1 cellular context compared by ENCODE assay signal in the genomic region with DNA sequence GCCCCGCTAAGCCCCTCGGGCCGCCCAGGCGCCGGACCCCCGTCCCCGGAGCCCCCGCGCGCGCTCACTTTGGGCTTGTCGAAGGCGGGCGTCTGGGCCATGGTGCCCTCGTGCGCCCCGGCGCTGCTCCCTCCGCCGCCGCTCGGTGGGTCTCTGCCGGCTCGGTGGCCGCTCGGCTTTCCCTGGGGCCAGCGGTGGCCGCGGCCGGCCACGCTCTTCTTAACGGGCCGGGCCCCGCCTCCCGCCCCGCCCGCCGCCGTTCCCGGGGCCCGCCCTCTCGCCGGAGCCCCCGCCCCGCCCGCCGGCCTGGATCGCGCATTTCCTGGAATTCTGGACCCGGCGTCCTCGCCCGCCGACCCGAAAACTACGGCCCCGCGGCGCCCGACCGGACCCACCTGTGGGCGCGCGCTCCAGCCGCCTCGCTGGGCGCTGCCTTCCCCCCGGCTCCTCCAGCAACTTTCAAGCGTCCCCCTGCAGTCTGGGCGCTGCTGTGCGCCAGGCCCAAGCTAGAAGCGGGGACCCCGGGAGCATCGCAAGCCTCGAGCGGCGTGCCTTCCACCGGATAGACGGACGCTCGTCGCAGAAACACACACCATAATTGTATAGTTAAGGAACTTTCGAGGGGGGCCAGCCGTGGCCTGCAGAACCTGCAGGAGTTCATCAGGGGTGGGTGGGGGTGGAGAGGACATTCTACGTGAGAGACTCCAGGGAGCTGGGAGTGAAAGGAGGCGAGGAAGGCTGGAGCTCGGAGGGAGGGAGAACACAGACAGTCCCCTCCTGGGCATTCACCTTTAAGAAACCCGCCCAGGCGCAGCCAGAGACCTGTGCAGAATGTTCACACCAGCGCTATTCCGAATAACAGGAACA.
A peak's percentile ranks its signal among the peaks of the same experiment; 100 is the strongest.
TF ChIP-seq lines count a peak whose summit lies in the region.

ADA (minus strand) TSS at position 193 of the 867 bp plus-strand sequence; CDS start at position 101, 92 bp downstream.

TF ChIP-seq in HepG2, 621 proteins besides CTCF, POLR2A, EP300 and RAD21 (continued from another document and continues in another):
- TF ChIP-seq ZNF740 (CRISPR knock-in tag; IDR thresholded peaks at IDR 0.05) (no peak), SYNCRIP (IDR thresholded peaks at IDR 0.05; ENCODE audit: insufficient read depth, low read depth, low read length) (no peak), DPF2 (CRISPR knock-in tag; IDR thresholded peaks at IDR 0.05; ENCODE audit: borderline replicate concordance, low read depth) (no peak), TEAD3 (CRISPR knock-in tag; optimal IDR thresholded peaks at IDR 0.05; ENCODE audit: borderline replicate concordance) (peak; percentile 46), ZXDC (CRISPR knock-in tag; IDR thresholded peaks at IDR 0.05) (peak; percentile 73; the same call in 1 of the 2 replicates), ZNF558 (CRISPR knock-in tag; IDR thresholded peaks at IDR 0.05; ENCODE audit: borderline replicate concordance) (peak; percentile 60; the same call in 1 of the 2 replicates), ZNF383 (CRISPR knock-in tag; IDR thresholded peaks at IDR 0.05; ENCODE audit: borderline replicate concordance) (peak; percentile 60; the same call in 1 of the 2 replicates), MYNN (CRISPR knock-in tag; IDR thresholded peaks at IDR 0.05; ENCODE audit: low read depth) (no peak), ATM (IDR thresholded peaks at IDR 0.05; ENCODE audit: borderline replicate concordance) (no peak), ZMYM3 (CRISPR knock-in tag; IDR thresholded peaks at IDR 0.05) (no peak), MED8 (CRISPR knock-in tag; IDR thresholded peaks at IDR 0.05; ENCODE audit: insufficient replicate concordance) (no peak), ZFP37 (CRISPR knock-in tag; IDR thresholded peaks at IDR 0.05; ENCODE audit: borderline replicate concordance) (no peak), ZNF619 (CRISPR knock-in tag; IDR thresholded peaks at IDR 0.05) (0 out of 2 replicates have a peak, but pooled peaks have one; percentile 45), ZFP36 (IDR thresholded peaks at IDR 0.05; ENCODE audit: borderline replicate concordance, low read depth, low read length, partially characterized antibody) (no peak), ZFX (CRISPR knock-in tag; IDR thresholded peaks at IDR 0.05; ENCODE audit: low read depth) (peak; percentile 74), ZNF256 (CRISPR knock-in tag; conservative IDR thresholded peaks at IDR 0.05) (no peak), SSRP1 (CRISPR knock-in tag; IDR thresholded peaks at IDR 0.05) (no peak), ZNF761 (CRISPR knock-in tag; conservative IDR thresholded peaks at IDR 0.05) (0 out of 2 replicates have a peak, but pooled peaks have one; percentile 33), ZNF280D (CRISPR knock-in tag; IDR thresholded peaks at IDR 0.05) (peak; percentile 31; the same call in 1 of the 2 replicates), ZNF326 (CRISPR knock-in tag; IDR thresholded peaks at IDR 0.05; ENCODE audit: borderline replicate concordance) (no peak), DDIT3 (CRISPR knock-in tag; IDR thresholded peaks at IDR 0.05) (no peak), ZZZ3 (CRISPR knock-in tag; IDR thresholded peaks at IDR 0.05; ENCODE audit: borderline replicate concordance) (no peak), ZNF20 (CRISPR knock-in tag; IDR thresholded peaks at IDR 0.05) (no peak), NBN (conservative IDR thresholded peaks at IDR 0.05) (no peak), ZNF788 (CRISPR knock-in tag; IDR thresholded peaks at IDR 0.05; ENCODE audit: borderline replicate concordance) (peak; percentile 86; the same call in 1 of the 2 replicates), TRIM22 (IDR thresholded peaks at IDR 0.05) (no peak), ZFY (CRISPR knock-in tag; IDR thresholded peaks at IDR 0.05) (peak; percentile 58), ZSCAN29 (CRISPR knock-in tag; conservative IDR thresholded peaks at IDR 0.05) (no peak; the same call in 1 of the 2 replicates), ZNF777 (CRISPR knock-in tag; IDR thresholded peaks at IDR 0.05) (peak; percentile 88), NCOA1 (CRISPR knock-in tag; IDR thresholded peaks at IDR 0.05) (no peak), FOXP4 (CRISPR knock-in tag; IDR thresholded peaks at IDR 0.05) (no peak), CHD4 (IDR thresholded peaks at IDR 0.05; ENCODE audit: borderline replicate concordance, low read length) (0 out of 2 replicates have a peak, but pooled peaks have one; percentile 13)
- TF ChIP-seq, protein P1, sequence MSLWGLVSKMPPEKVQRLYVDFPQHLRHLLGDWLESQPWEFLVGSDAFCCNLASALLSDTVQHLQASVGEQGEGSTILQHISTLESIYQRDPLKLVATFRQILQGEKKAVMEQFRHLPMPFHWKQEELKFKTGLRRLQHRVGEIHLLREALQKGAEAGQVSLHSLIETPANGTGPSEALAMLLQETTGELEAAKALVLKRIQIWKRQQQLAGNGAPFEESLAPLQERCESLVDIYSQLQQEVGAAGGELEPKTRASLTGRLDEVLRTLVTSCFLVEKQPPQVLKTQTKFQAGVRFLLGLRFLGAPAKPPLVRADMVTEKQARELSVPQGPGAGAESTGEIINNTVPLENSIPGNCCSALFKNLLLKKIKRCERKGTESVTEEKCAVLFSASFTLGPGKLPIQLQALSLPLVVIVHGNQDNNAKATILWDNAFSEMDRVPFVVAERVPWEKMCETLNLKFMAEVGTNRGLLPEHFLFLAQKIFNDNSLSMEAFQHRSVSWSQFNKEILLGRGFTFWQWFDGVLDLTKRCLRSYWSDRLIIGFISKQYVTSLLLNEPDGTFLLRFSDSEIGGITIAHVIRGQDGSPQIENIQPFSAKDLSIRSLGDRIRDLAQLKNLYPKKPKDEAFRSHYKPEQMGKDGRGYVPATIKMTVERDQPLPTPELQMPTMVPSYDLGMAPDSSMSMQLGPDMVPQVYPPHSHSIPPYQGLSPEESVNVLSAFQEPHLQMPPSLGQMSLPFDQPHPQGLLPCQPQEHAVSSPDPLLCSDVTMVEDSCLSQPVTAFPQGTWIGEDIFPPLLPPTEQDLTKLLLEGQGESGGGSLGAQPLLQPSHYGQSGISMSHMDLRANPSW (CRISPR knock-in tag; IDR thresholded peaks at IDR 0.05; ENCODE audit: borderline replicate concordance): no peak
- TF ChIP-seq, protein P2, sequence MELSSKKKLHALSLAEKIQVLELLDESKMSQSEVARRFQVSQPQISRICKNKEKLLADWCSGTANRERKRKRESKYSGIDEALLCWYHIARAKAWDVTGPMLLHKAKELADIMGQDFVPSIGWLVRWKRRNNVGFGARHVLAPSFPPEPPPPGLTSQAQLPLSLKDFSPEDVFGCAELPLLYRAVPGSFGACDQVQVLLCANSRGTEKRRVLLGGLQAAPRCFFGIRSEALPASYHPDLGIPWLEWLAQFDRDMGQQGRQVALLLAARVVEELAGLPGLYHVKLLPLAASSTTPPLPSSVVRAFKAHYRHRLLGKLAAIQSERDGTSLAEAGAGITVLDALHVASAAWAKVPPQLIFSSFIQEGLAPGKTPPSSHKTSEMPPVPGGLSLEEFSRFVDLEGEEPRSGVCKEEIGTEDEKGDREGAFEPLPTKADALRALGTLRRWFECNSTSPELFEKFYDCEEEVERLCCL (CRISPR knock-in tag; IDR thresholded peaks at IDR 0.05; ENCODE audit: borderline replicate concordance): 0 out of 2 replicates have a peak, but pooled peaks have one; percentile 26
- TF ChIP-seq, protein P3, sequence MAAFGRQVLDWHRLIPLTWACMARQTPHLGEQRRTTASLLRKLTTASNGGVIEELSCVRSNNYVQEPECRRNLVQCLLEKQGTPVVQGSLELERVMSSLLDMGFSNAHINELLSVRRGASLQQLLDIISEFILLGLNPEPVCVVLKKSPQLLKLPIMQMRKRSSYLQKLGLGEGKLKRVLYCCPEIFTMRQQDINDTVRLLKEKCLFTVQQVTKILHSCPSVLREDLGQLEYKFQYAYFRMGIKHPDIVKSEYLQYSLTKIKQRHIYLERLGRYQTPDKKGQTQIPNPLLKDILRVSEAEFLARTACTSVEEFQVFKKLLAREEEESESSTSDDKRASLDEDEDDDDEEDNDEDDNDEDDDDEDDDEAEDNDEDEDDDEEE (CRISPR knock-in tag; IDR thresholded peaks at IDR 0.05): peak; percentile 85; the same call in 1 of the 2 replicates
- TF ChIP-seq, protein P4, sequence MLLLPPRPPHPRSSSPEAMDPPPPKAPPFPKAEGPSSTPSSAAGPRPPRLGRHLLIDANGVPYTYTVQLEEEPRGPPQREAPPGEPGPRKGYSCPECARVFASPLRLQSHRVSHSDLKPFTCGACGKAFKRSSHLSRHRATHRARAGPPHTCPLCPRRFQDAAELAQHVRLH (CRISPR knock-in tag; IDR thresholded peaks at IDR 0.05; ENCODE audit: borderline replicate concordance, low read depth): 0 out of 2 replicates have a peak, but pooled peaks have one; percentile 10
- TF ChIP-seq, protein P5, sequence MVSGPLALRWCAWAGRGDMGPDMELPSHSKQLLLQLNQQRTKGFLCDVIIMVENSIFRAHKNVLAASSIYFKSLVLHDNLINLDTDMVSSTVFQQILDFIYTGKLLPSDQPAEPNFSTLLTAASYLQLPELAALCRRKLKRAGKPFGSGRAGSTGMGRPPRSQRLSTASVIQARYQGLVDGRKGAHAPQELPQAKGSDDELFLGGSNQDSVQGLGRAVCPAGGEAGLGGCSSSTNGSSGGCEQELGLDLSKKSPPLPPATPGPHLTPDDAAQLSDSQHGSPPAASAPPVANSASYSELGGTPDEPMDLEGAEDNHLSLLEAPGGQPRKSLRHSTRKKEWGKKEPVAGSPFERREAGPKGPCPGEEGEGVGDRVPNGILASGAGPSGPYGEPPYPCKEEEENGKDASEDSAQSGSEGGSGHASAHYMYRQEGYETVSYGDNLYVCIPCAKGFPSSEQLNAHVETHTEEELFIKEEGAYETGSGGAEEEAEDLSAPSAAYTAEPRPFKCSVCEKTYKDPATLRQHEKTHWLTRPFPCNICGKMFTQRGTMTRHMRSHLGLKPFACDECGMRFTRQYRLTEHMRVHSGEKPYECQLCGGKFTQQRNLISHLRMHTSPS (CRISPR knock-in tag; IDR thresholded peaks at IDR 0.05; ENCODE audit: low read depth): no peak
